In the genomic region with DNA sequence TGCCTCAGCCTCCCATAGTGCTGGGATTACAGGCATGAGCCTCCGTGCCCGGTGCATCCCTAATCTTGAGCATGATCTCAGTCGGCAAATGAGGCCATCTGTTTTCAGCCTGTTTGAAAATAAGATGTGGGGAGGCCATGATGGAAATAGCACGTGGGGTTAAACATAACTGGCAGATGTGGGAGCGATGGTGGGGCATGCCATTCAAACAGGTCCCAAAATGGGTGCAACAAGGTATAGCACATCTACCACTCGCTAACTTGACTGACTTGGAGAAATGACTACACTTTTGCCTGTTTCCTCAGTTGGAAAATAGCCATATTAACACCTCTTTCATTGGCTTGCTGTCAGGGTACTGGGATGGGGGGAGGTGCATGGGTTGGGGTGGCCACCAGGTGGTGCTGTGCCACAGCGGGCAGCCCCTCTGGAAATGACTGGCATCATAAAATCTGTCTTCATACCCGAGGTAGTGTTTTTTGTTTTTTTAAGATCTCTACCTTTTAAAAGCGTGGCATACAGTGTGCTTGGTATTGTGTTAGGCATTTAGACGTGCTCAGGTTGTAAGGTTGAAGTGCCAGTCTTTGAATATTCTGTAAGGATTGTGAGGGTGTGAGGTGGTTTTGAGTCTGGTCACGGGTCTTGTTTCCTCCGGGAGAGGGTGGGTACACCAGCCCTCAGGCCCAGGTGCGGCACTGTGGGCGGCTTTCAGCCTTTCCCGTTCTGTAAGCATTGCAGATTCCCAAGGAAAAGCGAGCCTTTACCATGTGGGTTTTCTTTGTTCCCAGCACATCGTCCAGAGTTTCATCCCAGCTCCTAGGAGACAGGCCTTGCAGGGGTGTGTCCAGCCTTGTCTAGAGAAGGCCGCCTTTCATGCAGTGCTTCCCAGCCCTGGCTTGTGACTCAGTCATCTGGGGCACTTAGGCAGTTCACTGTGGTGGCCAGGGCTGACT, we compare ENCODE assay signal across 1 cellular context.
TF ChIP-seq lines count a peak whose summit lies in the region.

No MANE protein-coding gene starts in this region.

TF ChIP-seq in K562, 482 proteins besides CTCF, POLR2A, EP300 and RAD21 (continued from another document and continues in another):
- TF ChIP-seq, protein P1, sequence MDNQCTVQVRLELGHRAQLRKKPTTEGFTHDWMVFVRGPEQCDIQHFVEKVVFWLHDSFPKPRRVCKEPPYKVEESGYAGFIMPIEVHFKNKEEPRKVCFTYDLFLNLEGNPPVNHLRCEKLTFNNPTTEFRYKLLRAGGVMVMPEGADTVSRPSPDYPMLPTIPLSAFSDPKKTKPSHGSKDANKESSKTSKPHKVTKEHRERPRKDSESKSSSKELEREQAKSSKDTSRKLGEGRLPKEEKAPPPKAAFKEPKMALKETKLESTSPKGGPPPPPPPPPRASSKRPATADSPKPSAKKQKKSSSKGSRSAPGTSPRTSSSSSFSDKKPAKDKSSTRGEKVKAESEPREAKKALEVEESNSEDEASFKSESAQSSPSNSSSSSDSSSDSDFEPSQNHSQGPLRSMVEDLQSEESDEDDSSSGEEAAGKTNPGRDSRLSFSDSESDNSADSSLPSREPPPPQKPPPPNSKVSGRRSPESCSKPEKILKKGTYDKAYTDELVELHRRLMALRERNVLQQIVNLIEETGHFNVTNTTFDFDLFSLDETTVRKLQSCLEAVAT (IDR thresholded peaks at IDR 0.05), result no peak
- TF ChIP-seq, protein P2, sequence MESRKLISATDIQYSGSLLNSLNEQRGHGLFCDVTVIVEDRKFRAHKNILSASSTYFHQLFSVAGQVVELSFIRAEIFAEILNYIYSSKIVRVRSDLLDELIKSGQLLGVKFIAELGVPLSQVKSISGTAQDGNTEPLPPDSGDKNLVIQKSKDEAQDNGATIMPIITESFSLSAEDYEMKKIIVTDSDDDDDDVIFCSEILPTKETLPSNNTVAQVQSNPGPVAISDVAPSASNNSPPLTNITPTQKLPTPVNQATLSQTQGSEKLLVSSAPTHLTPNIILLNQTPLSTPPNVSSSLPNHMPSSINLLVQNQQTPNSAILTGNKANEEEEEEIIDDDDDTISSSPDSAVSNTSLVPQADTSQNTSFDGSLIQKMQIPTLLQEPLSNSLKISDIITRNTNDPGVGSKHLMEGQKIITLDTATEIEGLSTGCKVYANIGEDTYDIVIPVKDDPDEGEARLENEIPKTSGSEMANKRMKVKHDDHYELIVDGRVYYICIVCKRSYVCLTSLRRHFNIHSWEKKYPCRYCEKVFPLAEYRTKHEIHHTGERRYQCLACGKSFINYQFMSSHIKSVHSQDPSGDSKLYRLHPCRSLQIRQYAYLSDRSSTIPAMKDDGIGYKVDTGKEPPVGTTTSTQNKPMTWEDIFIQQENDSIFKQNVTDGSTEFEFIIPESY (CRISPR knock-in tag; IDR thresholded peaks at IDR 0.05), result peak; percentile 53; the same call in 1 of the 2 replicates
- TF ChIP-seq TARDBP (IDR thresholded peaks at IDR 0.05), result no peak
- TF ChIP-seq STAG1 (CRISPR knock-in tag; IDR thresholded peaks at IDR 0.05; ENCODE audit: borderline replicate concordance), result no peak; the same call in 1 of the 2 replicates
- TF ChIP-seq ZNF436 (CRISPR knock-in tag; IDR thresholded peaks at IDR 0.05), result 0 out of 2 replicates have a peak, but pooled peaks have one; percentile 9
- TF ChIP-seq RBBP5 (IDR thresholded peaks at IDR 0.05; ENCODE audit: borderline replicate concordance, insufficient read depth, low read length, poor library complexity, severe bottlenecking), result peak; percentile 20
- no peak for TF ChIP-seq NR2C2 (CRISPR knock-in tag; IDR thresholded peaks at IDR 0.05)
- TF ChIP-seq NR2C2 (tag; IDR thresholded peaks at IDR 0.05), result no peak
- TF ChIP-seq FOS (IDR thresholded peaks at IDR 0.05; ENCODE audit: extremely low read depth, insufficient read length), result no peak
- TF ChIP-seq, protein P3, sequence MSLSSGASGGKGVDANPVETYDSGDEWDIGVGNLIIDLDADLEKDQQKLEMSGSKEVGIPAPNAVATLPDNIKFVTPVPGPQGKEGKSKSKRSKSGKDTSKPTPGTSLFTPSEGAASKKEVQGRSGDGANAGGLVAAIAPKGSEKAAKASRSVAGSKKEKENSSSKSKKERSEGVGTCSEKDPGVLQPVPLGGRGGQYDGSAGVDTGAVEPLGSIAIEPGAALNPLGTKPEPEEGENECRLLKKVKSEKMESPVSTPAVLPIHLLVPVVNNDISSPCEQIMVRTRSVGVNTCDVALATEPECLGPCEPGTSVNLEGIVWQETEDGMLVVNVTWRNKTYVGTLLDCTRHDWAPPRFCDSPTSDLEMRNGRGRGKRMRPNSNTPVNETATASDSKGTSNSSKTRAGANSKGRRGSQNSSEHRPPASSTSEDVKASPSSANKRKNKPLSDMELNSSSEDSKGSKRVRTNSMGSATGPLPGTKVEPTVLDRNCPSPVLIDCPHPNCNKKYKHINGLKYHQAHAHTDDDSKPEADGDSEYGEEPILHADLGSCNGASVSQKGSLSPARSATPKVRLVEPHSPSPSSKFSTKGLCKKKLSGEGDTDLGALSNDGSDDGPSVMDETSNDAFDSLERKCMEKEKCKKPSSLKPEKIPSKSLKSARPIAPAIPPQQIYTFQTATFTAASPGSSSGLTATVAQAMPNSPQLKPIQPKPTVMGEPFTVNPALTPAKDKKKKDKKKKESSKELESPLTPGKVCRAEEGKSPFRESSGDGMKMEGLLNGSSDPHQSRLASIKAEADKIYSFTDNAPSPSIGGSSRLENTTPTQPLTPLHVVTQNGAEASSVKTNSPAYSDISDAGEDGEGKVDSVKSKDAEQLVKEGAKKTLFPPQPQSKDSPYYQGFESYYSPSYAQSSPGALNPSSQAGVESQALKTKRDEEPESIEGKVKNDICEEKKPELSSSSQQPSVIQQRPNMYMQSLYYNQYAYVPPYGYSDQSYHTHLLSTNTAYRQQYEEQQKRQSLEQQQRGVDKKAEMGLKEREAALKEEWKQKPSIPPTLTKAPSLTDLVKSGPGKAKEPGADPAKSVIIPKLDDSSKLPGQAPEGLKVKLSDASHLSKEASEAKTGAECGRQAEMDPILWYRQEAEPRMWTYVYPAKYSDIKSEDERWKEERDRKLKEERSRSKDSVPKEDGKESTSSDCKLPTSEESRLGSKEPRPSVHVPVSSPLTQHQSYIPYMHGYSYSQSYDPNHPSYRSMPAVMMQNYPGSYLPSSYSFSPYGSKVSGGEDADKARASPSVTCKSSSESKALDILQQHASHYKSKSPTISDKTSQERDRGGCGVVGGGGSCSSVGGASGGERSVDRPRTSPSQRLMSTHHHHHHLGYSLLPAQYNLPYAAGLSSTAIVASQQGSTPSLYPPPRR (CRISPR knock-in tag; IDR thresholded peaks at IDR 0.05; ENCODE audit: borderline replicate concordance), result 0 out of 2 replicates have a peak, but pooled peaks have one; percentile 38
- TF ChIP-seq, protein P4, sequence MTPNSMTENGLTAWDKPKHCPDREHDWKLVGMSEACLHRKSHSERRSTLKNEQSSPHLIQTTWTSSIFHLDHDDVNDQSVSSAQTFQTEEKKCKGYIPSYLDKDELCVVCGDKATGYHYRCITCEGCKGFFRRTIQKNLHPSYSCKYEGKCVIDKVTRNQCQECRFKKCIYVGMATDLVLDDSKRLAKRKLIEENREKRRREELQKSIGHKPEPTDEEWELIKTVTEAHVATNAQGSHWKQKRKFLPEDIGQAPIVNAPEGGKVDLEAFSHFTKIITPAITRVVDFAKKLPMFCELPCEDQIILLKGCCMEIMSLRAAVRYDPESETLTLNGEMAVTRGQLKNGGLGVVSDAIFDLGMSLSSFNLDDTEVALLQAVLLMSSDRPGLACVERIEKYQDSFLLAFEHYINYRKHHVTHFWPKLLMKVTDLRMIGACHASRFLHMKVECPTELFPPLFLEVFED (CRISPR knock-in tag; conservative IDR thresholded peaks at IDR 0.05), result peak; percentile 84
- TF ChIP-seq MYNN (IDR thresholded peaks at IDR 0.05), result peak; percentile 40; the same call in 1 of the 2 replicates
- TF ChIP-seq MYNN (CRISPR knock-in tag; IDR thresholded peaks at IDR 0.05), result no peak
- TF ChIP-seq, protein P5, sequence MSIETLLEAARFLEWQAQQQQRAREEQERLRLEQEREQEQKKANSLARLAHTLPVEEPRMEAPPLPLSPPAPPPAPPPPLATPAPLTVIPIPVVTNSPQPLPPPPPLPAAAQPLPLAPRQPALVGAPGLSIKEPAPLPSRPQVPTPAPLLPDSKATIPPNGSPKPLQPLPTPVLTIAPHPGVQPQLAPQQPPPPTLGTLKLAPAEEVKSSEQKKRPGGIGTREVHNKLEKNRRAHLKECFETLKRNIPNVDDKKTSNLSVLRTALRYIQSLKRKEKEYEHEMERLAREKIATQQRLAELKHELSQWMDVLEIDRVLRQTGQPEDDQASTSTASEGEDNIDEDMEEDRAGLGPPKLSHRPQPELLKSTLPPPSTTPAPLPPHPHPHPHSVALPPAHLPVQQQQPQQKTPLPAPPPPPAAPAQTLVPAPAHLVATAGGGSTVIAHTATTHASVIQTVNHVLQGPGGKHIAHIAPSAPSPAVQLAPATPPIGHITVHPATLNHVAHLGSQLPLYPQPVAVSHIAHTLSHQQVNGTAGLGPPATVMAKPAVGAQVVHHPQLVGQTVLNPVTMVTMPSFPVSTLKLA (conservative IDR thresholded peaks at IDR 0.05), result peak in 1 of 2 experiments; percentile 43; a peak in 1 of 4 replicates
- peak; percentile 17 for TF ChIP-seq MEIS2 (IDR thresholded peaks at IDR 0.05; ENCODE audit: partially characterized antibody)
- TF ChIP-seq BCL6 (CRISPR knock-in tag; IDR thresholded peaks at IDR 0.05), result no peak
- TF ChIP-seq, protein P6, sequence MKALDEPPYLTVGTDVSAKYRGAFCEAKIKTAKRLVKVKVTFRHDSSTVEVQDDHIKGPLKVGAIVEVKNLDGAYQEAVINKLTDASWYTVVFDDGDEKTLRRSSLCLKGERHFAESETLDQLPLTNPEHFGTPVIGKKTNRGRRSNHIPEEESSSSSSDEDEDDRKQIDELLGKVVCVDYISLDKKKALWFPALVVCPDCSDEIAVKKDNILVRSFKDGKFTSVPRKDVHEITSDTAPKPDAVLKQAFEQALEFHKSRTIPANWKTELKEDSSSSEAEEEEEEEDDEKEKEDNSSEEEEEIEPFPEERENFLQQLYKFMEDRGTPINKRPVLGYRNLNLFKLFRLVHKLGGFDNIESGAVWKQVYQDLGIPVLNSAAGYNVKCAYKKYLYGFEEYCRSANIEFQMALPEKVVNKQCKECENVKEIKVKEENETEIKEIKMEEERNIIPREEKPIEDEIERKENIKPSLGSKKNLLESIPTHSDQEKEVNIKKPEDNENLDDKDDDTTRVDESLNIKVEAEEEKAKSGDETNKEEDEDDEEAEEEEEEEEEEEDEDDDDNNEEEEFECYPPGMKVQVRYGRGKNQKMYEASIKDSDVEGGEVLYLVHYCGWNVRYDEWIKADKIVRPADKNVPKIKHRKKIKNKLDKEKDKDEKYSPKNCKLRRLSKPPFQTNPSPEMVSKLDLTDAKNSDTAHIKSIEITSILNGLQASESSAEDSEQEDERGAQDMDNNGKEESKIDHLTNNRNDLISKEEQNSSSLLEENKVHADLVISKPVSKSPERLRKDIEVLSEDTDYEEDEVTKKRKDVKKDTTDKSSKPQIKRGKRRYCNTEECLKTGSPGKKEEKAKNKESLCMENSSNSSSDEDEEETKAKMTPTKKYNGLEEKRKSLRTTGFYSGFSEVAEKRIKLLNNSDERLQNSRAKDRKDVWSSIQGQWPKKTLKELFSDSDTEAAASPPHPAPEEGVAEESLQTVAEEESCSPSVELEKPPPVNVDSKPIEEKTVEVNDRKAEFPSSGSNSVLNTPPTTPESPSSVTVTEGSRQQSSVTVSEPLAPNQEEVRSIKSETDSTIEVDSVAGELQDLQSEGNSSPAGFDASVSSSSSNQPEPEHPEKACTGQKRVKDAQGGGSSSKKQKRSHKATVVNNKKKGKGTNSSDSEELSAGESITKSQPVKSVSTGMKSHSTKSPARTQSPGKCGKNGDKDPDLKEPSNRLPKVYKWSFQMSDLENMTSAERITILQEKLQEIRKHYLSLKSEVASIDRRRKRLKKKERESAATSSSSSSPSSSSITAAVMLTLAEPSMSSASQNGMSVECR (CRISPR knock-in tag; IDR thresholded peaks at IDR 0.05), result peak; percentile 25; the same call in 1 of the 2 replicates
